ENCODE assay signal across 10 cellular contexts in genomic region chr1:13465515-13465914, GRCh38. TPM values are rescaled to one million over a fixed set of nuclear protein-coding genes. Genes with fewer than 3 reads are reported as not detected.
"Had no signal": no experiment of that assay in that cellular context is flagged by ENCODE, and none has a peak within 500 bp of the region (broad histone marks: within the 10 kb centered on the region; RNA-seq: fewer than 3 reads in every experiment).

No MANE protein-coding gene starts in this region.

- DNase-seq: GM23248, GOT3, H7, KG1 had no signal

- H3K9ac ChIP-seq: GM23248 had no signal

- H3K9me3 ChIP-seq: HAP-1 had no signal

- H3K4me1 ChIP-seq: HAP-1 had no signal

- H2AFZ ChIP-seq: GM23248 had no signal

- H3K36me3 Mint-ChIP-seq: IgD-negative memory B cell had no signal

- H3K9me3 Mint-ChIP-seq: IgD-negative memory B cell had no signal

- H3K36me3 ChIP-seq: HAP-1 had no signal

- H3K4me1 Mint-ChIP-seq: IgD-negative memory B cell had no signal

- ATAC-seq: HCT116 had no signal

- H3K4me3 Mint-ChIP-seq: IgD-negative memory B cell had no signal

- H3K27ac ChIP-seq: GM23248 had no signal

- H3K4me3 ChIP-seq: GM23248, HAP-1 had no signal

- FAIRE-seq: HTR-8/SVneo had no signal

- H3K27ac Mint-ChIP-seq: IgD-negative memory B cell had no signal

RNA-seq across cellular contexts. Expression of gene LRRC38, which starts 48.3 kb away (rescaled TPM):
- total RNA-seq: GM23248, H4, HT-29 had no signal
- polyA plus RNA-seq: GM23248, IgD-negative memory B cell had no signal

RNA-seq across cellular contexts. Expression of gene PRAMEF20, which starts 55.3 kb away (rescaled TPM):
- total RNA-seq: GM23248, H4, H7, HT-29 had no signal
- polyA plus RNA-seq: GM23248, IgD-negative memory B cell had no signal
